In genomic region chr2:106261871-106262321, GRCh38 we compare ENCODE assay signal across 21 cellular contexts.
"Had no signal": no experiment of that assay in that cellular context is flagged by ENCODE, and none has a peak within 500 bp of the region (broad histone marks: within the 10 kb centered on the region; RNA-seq: fewer than 3 reads in every experiment).

No MANE protein-coding gene starts in this region.

- H3K36me3 Mint-ChIP-seq: activated CD8-positive, alpha-beta memory T cell treated with anti-CD3 and anti-CD28 coated beads, Interleukin-2, amount 10 ng/mL, durations not matched to agents 7 days and 5 days; naive thymus-derived CD8-positive, alpha-beta T cell had no signal

- H3K4me2 ChIP-seq: hepatocyte had no signal

- H3K27ac Mint-ChIP-seq: activated CD8-positive, alpha-beta memory T cell treated with anti-CD3 and anti-CD28 coated beads, Interleukin-2, amount 10 ng/mL, durations not matched to agents 7 days and 5 days; naive thymus-derived CD8-positive, alpha-beta T cell; stimulated activated naive CD8-positive, alpha-beta T cell treated with anti-CD3 and anti-CD28 coated beads, Interleukin-15, Interleukin-2, amounts not matched to agents 100 ng/mL and 50 ng/mL, for 24 hours had no signal

- H2AFZ ChIP-seq: hepatocyte had no signal

- DNase-seq: activated naive CD4-positive, alpha-beta T cell; activated T-cell treated with anti-CD3 and anti-CD28 coated beads, Interleukin-2, amount 50 U/mL, for 4 hours; adrenal gland; caudate nucleus; effector CD4-positive, alpha-beta T cell; lower lobe of right lung; midbrain; naive thymus-derived CD8-positive, alpha-beta T cell; psoas muscle; stimulated activated CD4-positive, alpha-beta T cell treated with anti-CD3 and anti-CD28 coated beads, Interleukin-12 subunit alpha, Interleukin-12 subunit beta, amount 100 ng/mL, for 4 hours; testis; uterus had no signal

- H3K36me3 ChIP-seq: adrenal gland, gastroesophageal sphincter, lower lobe of right lung, uterus had no signal

- H3K27me3 Mint-ChIP-seq: stimulated activated naive CD8-positive, alpha-beta T cell treated with anti-CD3 and anti-CD28 coated beads, Interleukin-15, Interleukin-2, amounts not matched to agents 100 ng/mL and 50 ng/mL, for 24 hours had no signal

- ATAC-seq: activated CD4-positive, CD25-positive, alpha-beta regulatory T cell treated with anti-CD3 and anti-CD28 coated beads, Interleukin-2, amount 50 U/mL, for 24 hours; activated CD8-positive, alpha-beta memory T cell treated with anti-CD3 and anti-CD28 coated beads, Interleukin-2, amount 10 ng/mL, durations not matched to agents 7 days and 5 days; activated T-cell treated with anti-CD3 and anti-CD28 coated beads, Interleukin-2, amount 50 U/mL, for 4 hours; gastroesophageal sphincter; naive thymus-derived CD8-positive, alpha-beta T cell; psoas muscle; sciatic nerve had no signal

- H3K9me3 ChIP-seq: adrenal gland, gastroesophageal sphincter, lower lobe of right lung, psoas muscle, testis, uterus had no signal

- H3K79me2 ChIP-seq: hepatocyte had no signal

- H3K9me3 Mint-ChIP-seq: activated T-cell treated with anti-CD3 and anti-CD28 coated beads, Interleukin-2, amount 50 U/mL, for 4 hours; naive thymus-derived CD8-positive, alpha-beta T cell; stimulated activated naive CD8-positive, alpha-beta T cell treated with anti-CD3 and anti-CD28 coated beads, Interleukin-15, Interleukin-2, amounts not matched to agents 100 ng/mL and 50 ng/mL, for 24 hours had no signal

- H3K4me1 ChIP-seq: adrenal gland, gastroesophageal sphincter, lower lobe of right lung, psoas muscle, testis, uterus had no signal

- H3K4me3 ChIP-seq: adrenal gland, coronary artery, gastroesophageal sphincter, hepatocyte, lower lobe of right lung, psoas muscle, SK-N-MC, testis, uterus had no signal

- FAIRE-seq: endothelial cell of umbilical vein had no signal

- H3K4me1 Mint-ChIP-seq: naive thymus-derived CD8-positive, alpha-beta T cell had no signal

- H3K27ac ChIP-seq: adrenal gland, coronary artery, gastroesophageal sphincter, hepatocyte, lower lobe of right lung, psoas muscle, SK-N-MC, testis, uterus had no signal

- H3K27me3 ChIP-seq: adrenal gland, gastroesophageal sphincter, hepatocyte, testis, uterus had no signal

- H3K4me3 Mint-ChIP-seq: activated CD8-positive, alpha-beta memory T cell treated with anti-CD3 and anti-CD28 coated beads, Interleukin-2, amount 10 ng/mL, durations not matched to agents 7 days and 5 days; activated T-cell treated with anti-CD3 and anti-CD28 coated beads, Interleukin-2, amount 50 U/mL, for 4 hours; stimulated activated naive CD8-positive, alpha-beta T cell treated with anti-CD3 and anti-CD28 coated beads, Interleukin-15, Interleukin-2, amounts not matched to agents 100 ng/mL and 50 ng/mL, for 24 hours had no signal
